In the genomic region with DNA sequence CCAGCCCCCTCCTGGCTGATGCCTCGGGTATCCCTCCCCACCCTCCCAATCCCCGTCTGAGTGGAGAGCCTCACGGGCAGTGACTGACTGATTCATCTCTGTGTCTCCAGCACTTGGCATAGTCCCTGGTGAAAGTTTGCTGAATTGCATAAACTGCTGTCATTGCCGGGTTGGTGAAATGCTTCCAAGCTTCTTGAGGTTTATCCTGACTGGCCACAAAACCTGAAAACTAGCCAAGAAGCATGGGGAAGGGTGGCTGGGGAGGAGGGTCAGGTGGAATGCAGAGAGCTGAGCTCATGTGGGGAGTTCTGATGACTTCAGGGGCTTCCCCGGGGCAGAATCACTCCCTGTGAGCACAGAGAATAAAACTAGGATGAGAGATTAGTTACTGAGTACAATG, we compare ENCODE assay signal across 9 cellular contexts. TPM values are rescaled to one million over a fixed set of nuclear protein-coding genes. Genes with fewer than 3 reads are reported as not detected.
DNase-seq lines count a peak whose midpoint lies in the region; ATAC-seq and TF ChIP-seq lines count a peak whose summit lies in the region.
"Had no signal": no experiment of that assay in that cellular context is flagged by ENCODE, and none has a peak within 500 bp of the region (broad histone marks: within the 10 kb centered on the region; RNA-seq: fewer than 3 reads in every experiment).

No MANE protein-coding gene starts in this region.

- H3K4me2 ChIP-seq in hepatocyte (no peak overlapping the region), GM23338 (no peak overlapping the region)
- H3K4me2 ChIP-seq: KMS-11 had no signal

- H3F3A ChIP-seq in GM23338 (replicated peaks; ENCODE audit: low read depth) = no peaks in the 10 kb centered on the region

- TF ChIP-seq CTCF in HFFc6 (IDR thresholded peaks at IDR 0.05) = no peak
- TF ChIP-seq CTCF in brain microvascular endothelial cell (IDR thresholded peaks at IDR 0.05; ENCODE audit: low read depth, low read length, missing control alignments) = no peak
- TF ChIP-seq CTCF in hepatocyte (IDR thresholded peaks at IDR 0.05; ENCODE audit: poor library complexity) = no peak
- no peak for TF ChIP-seq CTCF in stomach (IDR thresholded peaks at IDR 0.05)
- no peak for TF ChIP-seq CTCF in GM23338 (conservative IDR thresholded peaks at IDR 0.05; ENCODE audit: low read depth in 2 of 2)

- H3K9me2 ChIP-seq in hepatocyte (replicated peaks; ENCODE audit: insufficient read depth) (no peaks in the 10 kb centered on the region), GM23338 (ENCODE audit: insufficient read depth) (no peaks in the 10 kb centered on the region)

- peak overlapping the region; percentile 61 for H3K27ac Mint-ChIP-seq in HFFc6
- H3K27ac Mint-ChIP-seq in GM23338 = no peak overlapping the region

- in situ Hi-C loops in brain microvascular endothelial cell (cut with HindIII; ENCODE audit: low pct_ligation_motif_present, low sequenced_read_pairs) = loop anchor here (25.0 kb wide), 1 partner anchor 431 kb away; no protein-coding TSS in a partner anchor

- peak overlapping the region; percentile 26 for H3K27ac ChIP-seq in brain microvascular endothelial cell
- no peak overlapping the region for H3K27ac ChIP-seq in hepatocyte
- H3K27ac ChIP-seq in stomach = peak overlapping the region in 4 of 5 donors; percentile 75 to 83 (median 80)
- no peak overlapping the region for H3K27ac ChIP-seq in GM23338 (ENCODE audit: low read depth)
- H3K27ac ChIP-seq: KMS-11 had no signal

- H4K20me1 ChIP-seq in hepatocyte (ENCODE audit: insufficient read depth, poor library complexity, severe bottlenecking) (no peaks in the 10 kb centered on the region), GM23338 (replicated peaks; ENCODE audit: insufficient read depth) (no peaks in the 10 kb centered on the region)

- ATAC-seq in GM23338 = no peak
- no peak for ATAC-seq in stimulated activated naive CD8-positive, alpha-beta T cell treated with anti-CD3 and anti-CD28 coated beads, Interleukin-15, Interleukin-2, amounts not matched to agents 100 U/mL and 50 U/mL, for 24 hours

- H2AFZ ChIP-seq in hepatocyte (no peak overlapping the region), GM23338 (no peak overlapping the region)

- H3K4me1 ChIP-seq in hepatocyte (ENCODE audit: insufficient read depth) (peaks cover 10% of the 10 kb centered on the region), stomach (peaks cover 16 to 30% (median 24%) of the 10 kb centered on the region in 4 donors), GM23338 (ENCODE audit: insufficient read depth) (peaks cover 23% of the 10 kb centered on the region)

- H3K4me3 ChIP-seq in brain microvascular endothelial cell (ENCODE audit: low read depth, low read length) (no peak overlapping the region), hepatocyte (no peak overlapping the region), stomach (no peak overlapping the region), GM23338 (no peak overlapping the region)

- H3K27me3 ChIP-seq in brain microvascular endothelial cell (replicated peaks) = no peaks in the 10 kb centered on the region
- no peaks in the 10 kb centered on the region for H3K27me3 ChIP-seq in hepatocyte
- H3K27me3 ChIP-seq in stomach = no peaks in the 10 kb centered on the region
- 0 out of 2 replicates have a peak, but pooled peaks cover 7% of the 10 kb centered on the region for H3K27me3 ChIP-seq in GM23338 (ENCODE audit: insufficient read depth)

- H3K36me3 Mint-ChIP-seq in HFFc6 (ENCODE audit: low read depth) = no peaks in the 10 kb centered on the region
- no peaks in the 10 kb centered on the region for H3K36me3 Mint-ChIP-seq in GM23338 (ENCODE audit: low read depth)

- no peak for TF ChIP-seq EP300 in stomach (IDR thresholded peaks at IDR 0.05)

- no peak for TF ChIP-seq POLR2A in stomach (IDR thresholded peaks at IDR 0.05)

- 60% methylated on average over 5 of the region's 5 CpGs for WGBS in hepatocyte (ENCODE audit: low lambda C conversion rate, missing lambda C conversion rate)
- WGBS in stomach, 5 donors = 23 to 34% (median 32%) methylated on average over 5 of the region's 5 CpGs

- H3K9me3 ChIP-seq in hepatocyte (ENCODE audit: low read depth) (no peaks in the 10 kb centered on the region), stomach (no peaks in the 10 kb centered on the region)

- H3K4me1 Mint-ChIP-seq in HFFc6 (ENCODE audit: low read depth) (peaks cover 47% of the 10 kb centered on the region), GM23338 (peaks cover 28% of the 10 kb centered on the region)

- DNase-seq in HFFc6 (peak; percentile 95), brain microvascular endothelial cell (peak; percentile 96), hepatocyte (ENCODE audit: low spot score) (peak; percentile 49), stomach (peak; percentile 50), NCI-H748 treated with DMSO at 0.1 percent for 48 hours (lab: John Stamatoyannopoulos, UW) (no peak), GM23338 (ENCODE audit: low spot score) (no peak)
- DNase-seq in activated CD4-positive, CD25-positive, alpha-beta regulatory T cell treated with anti-CD3 and anti-CD28 coated beads, Interleukin-2, amount 50 U/mL, for 72 hours = no peak
- DNase-seq in stimulated activated naive CD8-positive, alpha-beta T cell treated with anti-CD3 and anti-CD28 coated beads, Interleukin-15, Interleukin-2, amounts not matched to agents 100 U/mL and 50 U/mL, for 24 hours = no peak

- H3K36me3 ChIP-seq in brain microvascular endothelial cell (replicated peaks) (no peaks in the 10 kb centered on the region), hepatocyte (replicated peaks; ENCODE audit: insufficient read depth, low read depth) (no peaks in the 10 kb centered on the region), stomach (no peaks in the 10 kb centered on the region), GM23338 (ENCODE audit: insufficient read depth) (no peaks in the 10 kb centered on the region)

- H3K4me3 Mint-ChIP-seq in HFFc6 (peak overlapping the region; percentile 32), GM23338 (no peak overlapping the region)

- no peaks in the 10 kb centered on the region for H3K9me3 Mint-ChIP-seq in HFFc6
- H3K9me3 Mint-ChIP-seq in GM23338 = no peaks in the 10 kb centered on the region; the same call in 2 of the 3 replicates

- peaks cover 9% of the 10 kb centered on the region for H3K27me3 Mint-ChIP-seq in HFFc6 (ENCODE audit: insufficient read depth)
- H3K27me3 Mint-ChIP-seq in GM23338 (ENCODE audit: insufficient read depth, low read depth, poor library complexity) = peaks cover 17% of the 10 kb centered on the region

- H3K79me2 ChIP-seq in hepatocyte (no peaks in the 10 kb centered on the region), GM23338 (replicated peaks; ENCODE audit: insufficient read depth) (no peaks in the 10 kb centered on the region)

- intact Hi-C loops in stomach (cut with DNase I; ENCODE audit: low total_unique reads) = no loop called here

TF ChIP-seq in GM23338, 12 proteins besides CTCF, POLR2A, EP300 and RAD21:
- TF ChIP-seq, protein P1, sequence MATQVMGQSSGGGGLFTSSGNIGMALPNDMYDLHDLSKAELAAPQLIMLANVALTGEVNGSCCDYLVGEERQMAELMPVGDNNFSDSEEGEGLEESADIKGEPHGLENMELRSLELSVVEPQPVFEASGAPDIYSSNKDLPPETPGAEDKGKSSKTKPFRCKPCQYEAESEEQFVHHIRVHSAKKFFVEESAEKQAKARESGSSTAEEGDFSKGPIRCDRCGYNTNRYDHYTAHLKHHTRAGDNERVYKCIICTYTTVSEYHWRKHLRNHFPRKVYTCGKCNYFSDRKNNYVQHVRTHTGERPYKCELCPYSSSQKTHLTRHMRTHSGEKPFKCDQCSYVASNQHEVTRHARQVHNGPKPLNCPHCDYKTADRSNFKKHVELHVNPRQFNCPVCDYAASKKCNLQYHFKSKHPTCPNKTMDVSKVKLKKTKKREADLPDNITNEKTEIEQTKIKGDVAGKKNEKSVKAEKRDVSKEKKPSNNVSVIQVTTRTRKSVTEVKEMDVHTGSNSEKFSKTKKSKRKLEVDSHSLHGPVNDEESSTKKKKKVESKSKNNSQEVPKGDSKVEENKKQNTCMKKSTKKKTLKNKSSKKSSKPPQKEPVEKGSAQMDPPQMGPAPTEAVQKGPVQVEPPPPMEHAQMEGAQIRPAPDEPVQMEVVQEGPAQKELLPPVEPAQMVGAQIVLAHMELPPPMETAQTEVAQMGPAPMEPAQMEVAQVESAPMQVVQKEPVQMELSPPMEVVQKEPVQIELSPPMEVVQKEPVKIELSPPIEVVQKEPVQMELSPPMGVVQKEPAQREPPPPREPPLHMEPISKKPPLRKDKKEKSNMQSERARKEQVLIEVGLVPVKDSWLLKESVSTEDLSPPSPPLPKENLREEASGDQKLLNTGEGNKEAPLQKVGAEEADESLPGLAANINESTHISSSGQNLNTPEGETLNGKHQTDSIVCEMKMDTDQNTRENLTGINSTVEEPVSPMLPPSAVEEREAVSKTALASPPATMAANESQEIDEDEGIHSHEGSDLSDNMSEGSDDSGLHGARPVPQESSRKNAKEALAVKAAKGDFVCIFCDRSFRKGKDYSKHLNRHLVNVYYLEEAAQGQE (IDR thresholded peaks at IDR 0.05; ENCODE audit: unreplicated experiment) = no peak
- TF ChIP-seq EZH2 (IDR thresholded peaks at IDR 0.05; ENCODE audit: low read depth, unreplicated experiment) (no peak), NANOG (IDR thresholded peaks at IDR 0.05; ENCODE audit: borderline replicate concordance) (no peak), POLR2AphosphoS5 (IDR thresholded peaks at IDR 0.05; ENCODE audit: low read depth) (no peak)

RNA-seq across cellular contexts. Expression of gene GGTA1, which starts 56.9 kb away (rescaled TPM):
- not detected for total RNA-seq in HFFc6 (2021; fragmentation: NEBNext Ultra II Directional; extraction: Animal tissue kit (Norgen Biotek cat#: 25700))
- 0.07 and 0.72 TPM in 2 replicates for total RNA-seq in hepatocyte
- 0.77 and 0.95 TPM in 2 replicates for polyA plus RNA-seq in hepatocyte
- total RNA-seq in stomach = 10 to 100 TPM in 1 of 5 donors, 1 to 10 TPM in 3, not detected in 1; 7.0 to 19.6 (median 7.1) TPM
- polyA plus RNA-seq in stomach = 10 to 100 TPM in 1 of 3 donors, 1 to 10 TPM in 2; 6.2 to 14.2 (median 8.1) TPM
- total RNA-seq in GM23338 (2014; rRNA removed; shearing (Covaris generic)) = not detected in 2 replicates
- 0.16 and 0.17 TPM in 2 replicates for polyA plus RNA-seq in GM23338 (2016; fragmentation: Nextera tagmentation; extraction: Ambion mirVana)

Comparison
In these comparisons a context has a peak if more than half of its experiments do, and no peak if none do; other contexts are left out.
1. DNase-seq: peak in HFFc6 (single experiment), brain microvascular endothelial cell (single experiment), hepatocyte (single experiment) and stomach (single experiment); none in NCI-H748 treated with DMSO at 0.1 percent for 48 hours (single experiment), activated CD4-positive, CD25-positive, alpha-beta regulatory T cell treated with anti-CD3 and anti-CD28 coated beads, Interleukin-2, amount 50 U/mL, for 72 hours (single experiment), GM23338 (single experiment) and stimulated activated naive CD8-positive, alpha-beta T cell treated with anti-CD3 and anti-CD28 coated beads, Interleukin-15, Interleukin-2, amounts not matched to agents 100 U/mL and 50 U/mL, for 24 hours (single experiment).
2. H3K27ac ChIP-seq: peak in brain microvascular endothelial cell (single experiment) and stomach (4 of 5); none in hepatocyte (single experiment) and GM23338 (single experiment).